Comparison of ENCODE assay signal across 9 cellular contexts in the genomic region with DNA sequence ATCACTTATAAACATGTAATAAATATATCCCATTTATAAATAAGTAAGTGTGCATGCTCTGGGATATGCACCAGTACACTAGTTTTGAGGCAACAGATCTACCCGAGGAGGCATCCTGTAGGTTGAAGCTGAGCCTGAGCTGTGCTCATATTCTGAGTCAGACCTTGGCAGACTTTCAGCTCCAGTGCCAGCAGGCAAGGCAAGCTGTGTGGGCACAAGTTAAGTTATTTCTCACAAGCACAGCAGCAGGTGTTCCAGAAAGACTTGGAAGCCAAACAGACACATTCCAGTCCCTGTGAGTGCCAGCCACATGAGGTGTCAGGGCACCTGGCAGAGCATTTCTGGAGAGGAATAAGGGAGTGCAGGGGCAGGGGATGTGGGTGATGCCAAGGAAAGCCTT. TPM values are rescaled to one million over a fixed set of nuclear protein-coding genes. Genes with fewer than 3 reads are reported as not detected.
DNase-seq lines count a peak whose midpoint lies in the region; ATAC-seq and TF ChIP-seq lines count a peak whose summit lies in the region.
"Had no signal": no experiment of that assay in that cellular context is flagged by ENCODE, and none has a peak within 500 bp of the region (broad histone marks: within the 10 kb centered on the region; RNA-seq: fewer than 3 reads in every experiment).

No MANE protein-coding gene starts in this region.

- H2BK12ac ChIP-seq in trophoblast cell (ENCODE audit: low read length) = no peak overlapping the region

- H2AK5ac ChIP-seq in trophoblast cell (ENCODE audit: low read length) = no peak overlapping the region

- no peak for ATAC-seq in GM18505 (IDR thresholded peaks at IDR 0.05; ENCODE audit: unreplicated experiment)
- no peak for ATAC-seq in HG03342 (IDR thresholded peaks at IDR 0.05; ENCODE audit: unreplicated experiment)

- H3K27me3 ChIP-seq in MG63 = no peaks in the 10 kb centered on the region
- no peaks in the 10 kb centered on the region for H3K27me3 ChIP-seq in brain microvascular endothelial cell (replicated peaks)
- no peaks in the 10 kb centered on the region for H3K27me3 ChIP-seq in trophoblast cell (ENCODE audit: insufficient read depth, low read length)

- H4K8ac ChIP-seq in trophoblast cell (ENCODE audit: low read depth, low read length) = no peak overlapping the region

- H3K9me3 ChIP-seq in MG63 (no peaks in the 10 kb centered on the region), trophoblast cell (ENCODE audit: insufficient read depth, low read depth, low read length) (no peaks in the 10 kb centered on the region)

- H4K12ac ChIP-seq in trophoblast cell (ENCODE audit: low read depth, low read length) = no peak overlapping the region

- no peak overlapping the region for H3K4me2 ChIP-seq in trophoblast cell (ENCODE audit: low read length)

- no peak overlapping the region for H2BK120ac ChIP-seq in trophoblast cell (ENCODE audit: insufficient read depth, low read length, poor library complexity)

- no peaks in the 10 kb centered on the region for H3K79me2 ChIP-seq in trophoblast cell (ENCODE audit: control insufficient read depth, insufficient read depth, low read length, poor library complexity)

- H3K18ac ChIP-seq in trophoblast cell (ENCODE audit: low read length) = no peak overlapping the region

- no peaks in the 10 kb centered on the region for H3K4me1 ChIP-seq in trophoblast cell (ENCODE audit: control insufficient read depth in 1 of 2, insufficient read depth in 2 of 2, low read length in 2 of 2)

- H2AFZ ChIP-seq in trophoblast cell (ENCODE audit: insufficient read depth, low read length, poor library complexity) = no peak overlapping the region

- H3K23ac ChIP-seq in trophoblast cell (ENCODE audit: low read length) = no peak overlapping the region

- no peak overlapping the region for H3K14ac ChIP-seq in trophoblast cell (ENCODE audit: low read length)

- WGBS in trophoblast cell (ENCODE audit: extremely low coverage, insufficient coverage, insufficient read length) = no CpG with 5 or more reads among the region's 1 CpG

- no peak overlapping the region for H3K27ac ChIP-seq in brain microvascular endothelial cell
- H3K27ac ChIP-seq in trophoblast cell (ENCODE audit: low read depth, low read length) = no peak overlapping the region

- H3K4ac ChIP-seq in trophoblast cell (ENCODE audit: low read depth, low read length) = no peak overlapping the region

- TF ChIP-seq POLR2A in GM18505 (IDR thresholded peaks at IDR 0.05; ENCODE audit: borderline replicate concordance, extremely low read depth, insufficient read depth, insufficient read length) = no peak

- H2BK5ac ChIP-seq in trophoblast cell (ENCODE audit: low read depth, low read length, poor library complexity) = no peak overlapping the region

- H3K4me3 ChIP-seq in MG63 (no peak overlapping the region), brain microvascular endothelial cell (ENCODE audit: low read depth, low read length) (no peak overlapping the region), trophoblast cell (ENCODE audit: low read depth, low read length) (no peak overlapping the region)

- H3K9ac ChIP-seq in trophoblast cell (ENCODE audit: low read length) = no peak overlapping the region

- DNase-seq in DMS 273 (lab: John Stamatoyannopoulos, UW; ENCODE audit: unreplicated experiment) (peak; percentile 96), MG63 (peak; percentile 97), brain microvascular endothelial cell (peak; percentile 0), middle frontal gyrus (ENCODE audit: extremely low spot score, low spot score) (peak; percentile 78), trophoblast cell (no peak)
- no peak for DNase-seq in effector CD8-positive, alpha-beta T cell (lab: John Stamatoyannopoulos, UW)
- DNase-seq: DND-41 had no signal

- no peaks in the 10 kb centered on the region for H3K79me1 ChIP-seq in trophoblast cell (ENCODE audit: low read length)

- H3K36me3 ChIP-seq in MG63 = no peaks in the 10 kb centered on the region
- no peaks in the 10 kb centered on the region for H3K36me3 ChIP-seq in brain microvascular endothelial cell (replicated peaks)
- H3K36me3 ChIP-seq in trophoblast cell (ENCODE audit: control insufficient read depth in 1 of 2, insufficient read depth in 2 of 2, low read length in 2 of 2) = no peaks in the 10 kb centered on the region

- TF ChIP-seq CTCF in brain microvascular endothelial cell (IDR thresholded peaks at IDR 0.05; ENCODE audit: low read depth, low read length, missing control alignments) = no peak

- H4K91ac ChIP-seq in trophoblast cell (ENCODE audit: low read depth, low read length) = no peak overlapping the region

- in situ Hi-C loops in brain microvascular endothelial cell (cut with HindIII; ENCODE audit: low pct_ligation_motif_present, low sequenced_read_pairs) = no loop called here

RNA-seq across cellular contexts. Expression of a gene that starts 1.3 kb away (rescaled TPM):
- not detected in 2 replicates for total RNA-seq in MG63 (2014; rRNA removed; shearing (Covaris generic); ENCODE audit: low replicate concordance)
- polyA plus RNA-seq in trophoblast cell (2013) = not detected in 2 replicates

Comparison
In these comparisons a context has a peak if more than half of its experiments do, and no peak if none do; other contexts are left out.
1. DNase-seq: peak in DMS 273 (single experiment), MG63 (single experiment), brain microvascular endothelial cell (single experiment) and middle frontal gyrus (single experiment); none in effector CD8-positive, alpha-beta T cell (single experiment) and trophoblast cell (0 of 2).